ENCODE assay signal across 2 cellular contexts in the genomic region with DNA sequence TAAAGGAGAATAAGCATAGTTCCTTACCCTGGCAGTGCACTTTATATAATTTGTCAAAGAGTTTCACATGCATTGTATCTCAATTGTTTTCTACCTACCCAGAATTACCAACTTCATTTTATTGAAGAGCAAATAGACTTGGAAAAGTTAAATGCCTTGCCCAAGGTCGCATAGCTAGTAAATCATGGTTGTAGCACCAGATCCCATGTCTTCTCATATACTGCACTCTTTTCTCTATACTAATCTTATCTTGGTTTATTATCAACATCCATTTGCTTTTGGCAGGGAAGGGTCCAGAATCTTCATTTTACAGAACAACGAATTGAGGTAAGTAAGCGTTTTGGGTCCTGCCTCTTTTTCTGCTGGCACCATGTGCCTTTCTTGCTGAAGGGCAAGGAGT. TPM values are rescaled to one million over a fixed set of nuclear protein-coding genes. Genes with fewer than 3 reads are reported as not detected.
"Had no signal": no experiment of that assay in that cellular context is flagged by ENCODE, and none has a peak within 500 bp of the region (broad histone marks: within the 10 kb centered on the region; RNA-seq: fewer than 3 reads in every experiment).

No MANE protein-coding gene starts in this region.

RNA-seq across cellular contexts. Expression of a gene that starts 46.9 kb away (rescaled TPM):
- total RNA-seq: LHCN-M2, M059J had no signal
